13 cellular contexts compared by ENCODE assay signal in the genomic region with DNA sequence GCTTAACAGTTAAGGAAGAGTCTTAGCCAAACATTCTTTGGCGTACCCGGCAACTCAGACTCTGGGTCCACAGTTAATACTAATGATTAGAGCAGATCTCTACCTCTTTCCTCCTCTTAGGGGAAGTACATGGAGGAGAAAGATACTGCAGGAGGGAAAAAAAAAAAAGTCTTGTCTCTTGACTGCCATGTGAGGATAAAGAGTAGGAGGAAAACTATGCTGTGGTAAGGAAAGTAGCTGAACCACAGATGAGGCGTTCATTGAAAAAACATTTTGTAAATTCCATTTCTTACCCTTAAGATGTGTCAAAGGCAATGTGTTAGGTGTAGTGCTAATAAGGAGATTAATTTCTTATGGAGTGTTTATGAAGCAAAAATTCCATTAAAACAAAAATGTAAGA. TPM values are rescaled to one million over a fixed set of nuclear protein-coding genes. Genes with fewer than 3 reads are reported as not detected.
DNase-seq lines count a peak whose midpoint lies in the region; ATAC-seq, FAIRE-seq and TF ChIP-seq lines count a peak whose summit lies in the region.
"Had no signal": no experiment of that assay in that cellular context is flagged by ENCODE, and none has a peak within 500 bp of the region (broad histone marks: within the 10 kb centered on the region; RNA-seq: fewer than 3 reads in every experiment).

No MANE protein-coding gene starts in this region.

- CTCF ChIA-PET in AG04449 (lab: Yijun Ruan, JAX) (no interaction called here), OCI-LY7 (lab: Charles Lee; ENCODE audit: unreplicated experiment) (no interaction called here)

- intact Hi-C loops in OCI-LY7 (cut with micrococcal nuclease; ENCODE audit: unreplicated experiment), result no loop called here

- no peak for TF ChIP-seq POLR2A in upper lobe of left lung (IDR thresholded peaks at IDR 0.05)

- H3K27ac ChIP-seq in mesenchymal stem cell (ENCODE audit: low read length, poor library complexity, severe bottlenecking), result peak overlapping the region; percentile 69
- no peak overlapping the region for H3K27ac ChIP-seq in upper lobe of left lung
- H3K27ac ChIP-seq in OCI-LY7 (ENCODE audit: low read depth, low read length, poor library complexity, severe bottlenecking), result no peak overlapping the region
- H3K27ac ChIP-seq: neutrophil, RWPE1 had no signal

- H3K9me2 ChIP-seq in OCI-LY7 (ENCODE audit: insufficient read depth, low read length), result no peaks in the 10 kb centered on the region

- H2AFZ ChIP-seq in mesenchymal stem cell (ENCODE audit: low read depth, low read length) (no peak overlapping the region), OCI-LY7 (ENCODE audit: low read length) (no peak overlapping the region)

- H3K9me3 ChIP-seq in mesenchymal stem cell (ENCODE audit: control insufficient read depth, low read length), result no peaks in the 10 kb centered on the region
- H3K9me3 ChIP-seq in upper lobe of left lung, result no peaks in the 10 kb centered on the region
- H3K9me3 ChIP-seq in OCI-LY7 (ENCODE audit: low read length), result no peaks in the 10 kb centered on the region
- H3K9me3 ChIP-seq: neutrophil had no signal

- H3K36me3 ChIP-seq in bronchial epithelial cell (ENCODE audit: control insufficient read depth, insufficient read depth, low read length) (no peaks in the 10 kb centered on the region), mesenchymal stem cell (ENCODE audit: control insufficient read depth in 1 of 2, insufficient read depth in 2 of 2, low read depth in 1 of 2, low read length in 2 of 2) (no peaks in the 10 kb centered on the region), upper lobe of left lung (no peaks in the 10 kb centered on the region), OCI-LY7 (ENCODE audit: insufficient read depth, low read length) (no peaks in the 10 kb centered on the region)
- H3K36me3 ChIP-seq: neutrophil had no signal

- POLR2A ChIA-PET in AG04449 (lab: Yijun Ruan, JAX), result interaction anchor here (0.6 to 0.7 kb wide), 2 partner anchors 16 to 46 kb away, joined by 3 read pairs; no protein-coding TSS in a partner anchor
- POLR2A ChIA-PET in OCI-LY7 (lab: Charles Lee), result no interaction called here

- H3K4me3 ChIP-seq in AG04449 (ENCODE audit: low read depth, low read length), result no peak overlapping the region
- H3K4me3 ChIP-seq in bronchial epithelial cell (ENCODE audit: low read depth, low read length), result no peak overlapping the region
- no peak overlapping the region for H3K4me3 ChIP-seq in mesenchymal stem cell (ENCODE audit: insufficient read depth in 1 of 2, low read depth in 1 of 2, low read length in 2 of 2)
- H3K4me3 ChIP-seq in upper lobe of left lung, result no peak overlapping the region
- H3K4me3 ChIP-seq in OCI-LY7 (ENCODE audit: low read depth, low read length, poor library complexity, severe bottlenecking), result no peak overlapping the region

- DNase-seq in AG04449 (ENCODE audit: low read depth, low spot score), result peak; percentile 72
- peak; percentile 65 for DNase-seq in HS-5 (ENCODE audit: low read depth)
- DNase-seq in bronchial epithelial cell (ENCODE audit: low read depth), result peak; percentile 27
- DNase-seq in mesenchymal stem cell, result peak; percentile 47
- DNase-seq in upper lobe of left lung, result no peak
- no peak for DNase-seq in NOMO-1 (lab: John Stamatoyannopoulos, UW; ENCODE audit: unreplicated experiment in 2 of 2)
- DNase-seq in OCI-LY7 (ENCODE audit: low spot score), result no peak
- no peak for DNase-seq in medulla oblongata (ENCODE audit: extremely low spot score)
- DNase-seq: H7, NCI-H1105, NCI-H524 treated with DMSO at 0.1 percent for 48 hours had no signal

- H3K79me2 ChIP-seq in OCI-LY7 (ENCODE audit: insufficient read depth, low read depth, low read length), result no peaks in the 10 kb centered on the region

- no peak overlapping the region for H3K14ac ChIP-seq in mesenchymal stem cell (ENCODE audit: low read length in 2 of 2)

- TF ChIP-seq EP300 in upper lobe of left lung (IDR thresholded peaks at IDR 0.05), result no peak

- TF ChIP-seq CTCF in AG04449 (IDR thresholded peaks at IDR 0.05; ENCODE audit: insufficient read depth, low read length, missing control alignments) (no peak), bronchial epithelial cell (IDR thresholded peaks at IDR 0.05; ENCODE audit: insufficient read depth, low read length, severe bottlenecking) (no peak), upper lobe of left lung (IDR thresholded peaks at IDR 0.05) (no peak), OCI-LY7 (conservative IDR thresholded peaks at IDR 0.05; ENCODE audit: low read length) (no peak)

- H2BK5ac ChIP-seq in mesenchymal stem cell (ENCODE audit: low read depth, low read length, poor library complexity, severe bottlenecking), result no peak overlapping the region

- BruUV-seq in OCI-LY7 (replicated peaks; lab: Mats Ljungman, UMichigan), result no TSS peak

- no peak overlapping the region for H2AK5ac ChIP-seq in mesenchymal stem cell (ENCODE audit: low read length, severe bottlenecking)

- peaks cover 8% of the 10 kb centered on the region; the same call in 1 of the 2 replicates for H4K20me1 ChIP-seq in OCI-LY7 (ENCODE audit: insufficient read depth, low read length)

- H2BK12ac ChIP-seq in mesenchymal stem cell (ENCODE audit: low read length in 2 of 2), result peak overlapping the region in 1 of 2 experiments; percentile 66

- no peak for FAIRE-seq in bronchial epithelial cell (lab: Jason Lieb, UNC)

- no peak overlapping the region for H3K23ac ChIP-seq in mesenchymal stem cell (ENCODE audit: low read length in 2 of 2)

- no peak overlapping the region for H2BK120ac ChIP-seq in mesenchymal stem cell (ENCODE audit: low read depth, low read length)

- H3K27me3 ChIP-seq in bronchial epithelial cell (ENCODE audit: control insufficient read depth, insufficient read depth, low read length) (no peaks in the 10 kb centered on the region), mesenchymal stem cell (ENCODE audit: control insufficient read depth in 1 of 2, insufficient read depth in 1 of 2, low read length in 2 of 2) (no peaks in the 10 kb centered on the region), upper lobe of left lung (no peaks in the 10 kb centered on the region)
- H3K27me3 ChIP-seq: neutrophil had no signal

- no peak overlapping the region for H3K4ac ChIP-seq in mesenchymal stem cell (ENCODE audit: low read depth in 1 of 2, low read length in 2 of 2)

- ATAC-seq in upper lobe of left lung (ENCODE audit: low FRiP score in 2 of 2), result no peak

- no CpG with 5 or more reads among the region's 3 CpGs for WGBS in mesenchymal stem cell
- WGBS in upper lobe of left lung, 2 donors, result 83 to 85% methylated on average over 3 of the region's 3 CpGs

- H3K18ac ChIP-seq in mesenchymal stem cell (ENCODE audit: low read depth in 1 of 2, low read length in 2 of 2), result peak overlapping the region in 1 of 2 experiments; percentile 54

- no peaks in the 10 kb centered on the region for H3K79me1 ChIP-seq in mesenchymal stem cell (replicated peaks; ENCODE audit: low read length, poor library complexity, severe bottlenecking)

- no peak overlapping the region for H2BK15ac ChIP-seq in mesenchymal stem cell (ENCODE audit: low read depth, poor library complexity, severe bottlenecking)

- H3K9ac ChIP-seq in mesenchymal stem cell (ENCODE audit: low read length), result peak overlapping the region; percentile 78

- no peak overlapping the region for H4K91ac ChIP-seq in mesenchymal stem cell (ENCODE audit: low read length)

- H3K4me1 ChIP-seq in mesenchymal stem cell (ENCODE audit: control insufficient read depth, insufficient read depth, low read depth, low read length), result no peaks in the 10 kb centered on the region
- peaks cover 0 to 3% (median under 1%) of the 10 kb centered on the region in 4 donors for H3K4me1 ChIP-seq in upper lobe of left lung
- peaks cover 20% of the 10 kb centered on the region for H3K4me1 ChIP-seq in OCI-LY7 (ENCODE audit: insufficient read depth, low read length, poor library complexity, severe bottlenecking)

- no peak overlapping the region for H4K8ac ChIP-seq in mesenchymal stem cell (ENCODE audit: low read length)

- H3K4me2 ChIP-seq in mesenchymal stem cell (ENCODE audit: low read length, poor library complexity, severe bottlenecking), result no peak overlapping the region
- no peak overlapping the region for H3K4me2 ChIP-seq in OCI-LY7 (ENCODE audit: low read length)

RNA-seq across cellular contexts. Expression of gene MARCKS, which starts 43.9 kb away (rescaled TPM):
- total RNA-seq in bronchial epithelial cell, result 54.0 and 74.5 TPM in 2 replicates
- polyA plus RNA-seq in mesenchymal stem cell (2013, experiment 1 of 2), result 133 TPM
- 131 TPM for polyA plus RNA-seq in mesenchymal stem cell (2013, experiment 2 of 2)
- 10 to 100 TPM; 26.3 to 85.8 (median 42.2) TPM for total RNA-seq in upper lobe of left lung
- 0.03 TPM in 1 of 2 replicates, not detected in the other for total RNA-seq in OCI-LY7 (2014; rRNA removed; shearing (Covaris generic))
- total RNA-seq in OCI-LY7 (2022), result 3.9 TPM in 2 replicates

Comparison
In these comparisons a context has a peak if more than half of its experiments do, and no peak if none do; other contexts are left out.
1. DNase-seq: peak in AG04449 (single experiment), HS-5 (single experiment), bronchial epithelial cell (single experiment) and mesenchymal stem cell (single experiment); none in upper lobe of left lung (0 of 2), NOMO-1 (0 of 2), OCI-LY7 (single experiment) and medulla oblongata (single experiment).
2. RNA of gene MARCKS, which starts 43.9 kb away (total RNA-seq): 54.0 to 74.5 TPM in bronchial epithelial cell and 26.3 to 85.8 TPM in upper lobe of left lung; 0.03 to 3.9 TPM in OCI-LY7; every median in the first group is over 4 times any median in the second.